Comparison of ENCODE assay signal across 10 cellular contexts in genomic region chr3:194688946-194689345, GRCh38. TPM values are rescaled to one million over a fixed set of nuclear protein-coding genes. Genes with fewer than 3 reads are reported as not detected.
DNase-seq lines count a peak whose midpoint lies in the region; ATAC-seq, FAIRE-seq and TF ChIP-seq lines count a peak whose summit lies in the region.
"Had no signal": no experiment of that assay in that cellular context is flagged by ENCODE, and none has a peak within 500 bp of the region (broad histone marks: within the 10 kb centered on the region; RNA-seq: fewer than 3 reads in every experiment).

No MANE protein-coding gene starts in this region.

- peak overlapping the region in 2 of 3 donors; percentile 23 to 91 for H3K4me3 ChIP-seq in breast epithelium
- H3K4me3 ChIP-seq in lung = peak overlapping the region; percentile 16
- no peak overlapping the region for H3K4me3 ChIP-seq in transverse colon

- POLR2A ChIA-PET in MCF 10A (lab: Yijun Ruan, JAX) = interaction anchor here (1.0 kb wide), 1 partner anchor 497 kb away, joined by 3 read pairs; no protein-coding TSS in a partner anchor

- H3K36me3 ChIP-seq in breast epithelium (no peaks in the 10 kb centered on the region), lung (ENCODE audit: control insufficient read depth in 2 of 2, insufficient read depth in 2 of 2, low read length in 2 of 2) (peaks cover 0 to 5% of the 10 kb centered on the region in 2 donors), transverse colon (no peaks in the 10 kb centered on the region)

- TF ChIP-seq POLR2A in breast epithelium (IDR thresholded peaks at IDR 0.05) (no peak), transverse colon (IDR thresholded peaks at IDR 0.05) (no peak), GM12892 (IDR thresholded peaks at IDR 0.05; ENCODE audit: low read depth, low read length) (no peak)

- CTCF ChIA-PET in MCF 10A (lab: Yijun Ruan, JAX) = no interaction called here

- H3K9me3 Mint-ChIP-seq in MCF 10A (ENCODE audit: unreplicated experiment) = no peaks in the 10 kb centered on the region
- no peaks in the 10 kb centered on the region for H3K9me3 Mint-ChIP-seq in activated naive CD8-positive, alpha-beta T cell (ENCODE audit: low read depth)

- H3K27ac Mint-ChIP-seq in MCF 10A (ENCODE audit: low read depth, unreplicated experiment) = no peak overlapping the region
- no peak overlapping the region for H3K27ac Mint-ChIP-seq in activated naive CD8-positive, alpha-beta T cell

- no peak for TF ChIP-seq CTCF in breast epithelium (IDR thresholded peaks at IDR 0.05)
- TF ChIP-seq CTCF in MCF 10A (IDR thresholded peaks at IDR 0.05; ENCODE audit: unreplicated experiment) = no peak
- no peak for TF ChIP-seq CTCF in lung (IDR thresholded peaks at IDR 0.05; ENCODE audit: control extremely low read depth, extremely low read depth)
- no peak for TF ChIP-seq CTCF in transverse colon (IDR thresholded peaks at IDR 0.05)

- FAIRE-seq in RCC 7860 (lab: Jason Lieb, UNC) = no peak
- FAIRE-seq in GM12892 (lab: Jason Lieb, UNC) = no peak

- peak overlapping the region; percentile 1 to 91 for H3K27ac ChIP-seq in breast epithelium
- H3K27ac ChIP-seq in lung (ENCODE audit: low read depth in 1 of 2, low read length in 1 of 2) = peak overlapping the region; percentile 24 to 71
- peak overlapping the region; percentile 75 to 93 (median 89) for H3K27ac ChIP-seq in transverse colon

- H3K4me1 Mint-ChIP-seq in MCF 10A (ENCODE audit: insufficient read depth, unreplicated experiment) = peaks cover 29% of the 10 kb centered on the region
- H3K4me1 Mint-ChIP-seq in activated naive CD8-positive, alpha-beta T cell (ENCODE audit: low read depth) = peaks cover 40% of the 10 kb centered on the region

- no peak for ATAC-seq in lung (ENCODE audit: insufficient read depth, low FRiP score)

- no peak for TF ChIP-seq EP300 in transverse colon (IDR thresholded peaks at IDR 0.05; ENCODE audit: low read depth)

- intact Hi-C loops in breast epithelium (cut with DNase I; ENCODE audit: low total_unique reads) = loop anchor here (10.0 kb wide), 2 partner anchors 416 to 836 kb away; no protein-coding TSS in a partner anchor
- intact Hi-C loops in MCF 10A (cut with micrococcal nuclease) = no loop called here
- intact Hi-C loops in transverse colon (cut with DNase I; ENCODE audit: low total_unique reads) = loop anchor here (5.0 to 10.0 kb wide), 2 partner anchors 568 to 856 kb away; partner anchors contain the start of gene PPP1R2

- no TSS peak for BruUV-seq in MCF 10A (replicated peaks; lab: Mats Ljungman, UMichigan)

- H3K27me3 ChIP-seq in breast epithelium (no peaks in the 10 kb centered on the region), lung (ENCODE audit: control insufficient read depth, insufficient read depth) (no peaks in the 10 kb centered on the region), transverse colon (no peaks in the 10 kb centered on the region)

- no peak for DNase-seq in breast epithelium (ENCODE audit: low spot score in 2 of 2)
- DNase-seq in MCF 10A (ENCODE audit: unreplicated experiment) = no peak
- DNase-seq in lung (ENCODE audit: low spot score) = no peak
- no peak for DNase-seq in transverse colon
- DNase-seq in pons (ENCODE audit: low spot score) = no peak
- DNase-seq in RCC 7860 (ENCODE audit: low spot score) = no peak
- DNase-seq in GM12892 (ENCODE audit: insufficient read length) = no peak
- DNase-seq: activated CD4-positive, CD25-positive, alpha-beta regulatory T cell; NCI-H526 had no signal

- H3K9me3 ChIP-seq in breast epithelium = no peaks in the 10 kb centered on the region
- H3K9me3 ChIP-seq in lung (ENCODE audit: control insufficient read depth in 2 of 2, insufficient read depth in 1 of 2, low read length in 1 of 2) = no peaks in the 10 kb centered on the region
- no peaks in the 10 kb centered on the region for H3K9me3 ChIP-seq in transverse colon

- H3K4me1 ChIP-seq in breast epithelium (no peaks in the 10 kb centered on the region), lung (ENCODE audit: control insufficient read depth in 2 of 2, insufficient read depth in 2 of 2, low read length in 2 of 2) (peaks cover 7 to 14% of the 10 kb centered on the region in 2 donors), transverse colon (peaks cover 0 to 41% (median 28%) of the 10 kb centered on the region in 4 donors)

- H3K36me3 Mint-ChIP-seq in MCF 10A (ENCODE audit: insufficient read depth, unreplicated experiment) = no peaks in the 10 kb centered on the region
- H3K36me3 Mint-ChIP-seq in activated naive CD8-positive, alpha-beta T cell = no peaks in the 10 kb centered on the region

- in situ Hi-C loops in transverse colon (cut with MboI; ENCODE audit: low pct_ligation_motif_present in 1 of 4, low pct_unique_long_range_greater_than_20kb in 1 of 4, low sequenced_read_pairs in 3 of 4) = loop anchor here (10.0 to 25.0 kb wide), 5 partner anchors 273 to 848 kb away; partner anchors contain the start of gene PPP1R2 (in 2 of the 4)

- WGBS in lung, 2 donors = 52 to 53% methylated on average over 6 of the region's 6 CpGs
- 79 to 93% methylated on average over 3 to 6 of the region's 6 CpGs for WGBS in transverse colon (ENCODE audit: low coverage in 1 of 2), 2 donors

- no peak overlapping the region for H3K4me3 Mint-ChIP-seq in MCF 10A (ENCODE audit: unreplicated experiment)
- H3K4me3 Mint-ChIP-seq in activated naive CD8-positive, alpha-beta T cell = peak overlapping the region; percentile 81

- H3K27me3 Mint-ChIP-seq in MCF 10A (ENCODE audit: insufficient read depth, unreplicated experiment) = no peaks in the 10 kb centered on the region
- H3K27me3 Mint-ChIP-seq in activated naive CD8-positive, alpha-beta T cell = peaks cover 1% of the 10 kb centered on the region

RNA-seq across cellular contexts. Expression of gene FAM43A, which starts 3.3 kb away (rescaled TPM):
- total RNA-seq in breast epithelium = 10 to 100 TPM; 10.1 to 16.7 (median 15.5) TPM
- 1.0 and 1.3 TPM in 2 replicates for total RNA-seq in MCF 10A (2022)
- 10 to 100 TPM; 13.3 to 16.1 TPM for total RNA-seq in lung
- 10 to 100 TPM in 1 of 2 donors, 1 to 10 TPM in 1; 8.4 to 16.4 TPM for polyA plus RNA-seq in lung
- 100 to 1,000 TPM in 2 of 4 donors, 10 to 100 TPM in 2; 31.2 to 111 (median 95.9) TPM for total RNA-seq in transverse colon
- 1.0 TPM for polyA plus RNA-seq in GM12892 (2012; ENCODE audit: missing spikeins)

RNA-seq across cellular contexts. Expression of gene LSG1, which starts 17.0 kb away (rescaled TPM):
- total RNA-seq in breast epithelium (10 to 100 TPM; 34.9 to 62.3 (median 57.0) TPM), MCF 10A (2022) (30.5 and 35.1 TPM in 2 replicates), lung (10 to 100 TPM; 26.0 to 37.4 TPM), transverse colon (10 to 100 TPM; 18.7 to 69.9 (median 52.8) TPM)
- polyA plus RNA-seq in lung = 10 to 100 TPM; 19.4 to 22.9 TPM
- polyA plus RNA-seq in GM12892 (2012; ENCODE audit: missing spikeins) = 19.2 TPM

RNA-seq across cellular contexts. Expression of gene TMEM44, which starts 55.7 kb away (rescaled TPM):
- 10 to 100 TPM in 1 of 3 donors, 1 to 10 TPM in 2; 9.4 to 12.8 (median 9.6) TPM for total RNA-seq in breast epithelium
- 8.3 and 13.2 TPM in 2 replicates for total RNA-seq in MCF 10A (2022)
- total RNA-seq in lung = 10 to 100 TPM; 16.6 to 17.7 TPM
- 10 to 100 TPM; 10.4 to 23.5 TPM for polyA plus RNA-seq in lung
- 100 to 1,000 TPM in 1 of 4 donors, 10 to 100 TPM in 3; 52.0 to 101 (median 58.8) TPM for total RNA-seq in transverse colon
- polyA plus RNA-seq in GM12892 (2012; ENCODE audit: missing spikeins) = 7.3 TPM

Comparison
In these comparisons a context has a peak if more than half of its experiments do, and no peak if none do; other contexts are left out.
1. H3K4me3 ChIP-seq: peak in breast epithelium (2 of 3) and lung (single experiment); none in transverse colon (0 of 4).
2. Peak in every context shown above with its lines, with median percentiles within 50 percentile points of each other: H3K27ac ChIP-seq.